Comparison of ENCODE assay signal across 9 cellular contexts in the genomic region with DNA sequence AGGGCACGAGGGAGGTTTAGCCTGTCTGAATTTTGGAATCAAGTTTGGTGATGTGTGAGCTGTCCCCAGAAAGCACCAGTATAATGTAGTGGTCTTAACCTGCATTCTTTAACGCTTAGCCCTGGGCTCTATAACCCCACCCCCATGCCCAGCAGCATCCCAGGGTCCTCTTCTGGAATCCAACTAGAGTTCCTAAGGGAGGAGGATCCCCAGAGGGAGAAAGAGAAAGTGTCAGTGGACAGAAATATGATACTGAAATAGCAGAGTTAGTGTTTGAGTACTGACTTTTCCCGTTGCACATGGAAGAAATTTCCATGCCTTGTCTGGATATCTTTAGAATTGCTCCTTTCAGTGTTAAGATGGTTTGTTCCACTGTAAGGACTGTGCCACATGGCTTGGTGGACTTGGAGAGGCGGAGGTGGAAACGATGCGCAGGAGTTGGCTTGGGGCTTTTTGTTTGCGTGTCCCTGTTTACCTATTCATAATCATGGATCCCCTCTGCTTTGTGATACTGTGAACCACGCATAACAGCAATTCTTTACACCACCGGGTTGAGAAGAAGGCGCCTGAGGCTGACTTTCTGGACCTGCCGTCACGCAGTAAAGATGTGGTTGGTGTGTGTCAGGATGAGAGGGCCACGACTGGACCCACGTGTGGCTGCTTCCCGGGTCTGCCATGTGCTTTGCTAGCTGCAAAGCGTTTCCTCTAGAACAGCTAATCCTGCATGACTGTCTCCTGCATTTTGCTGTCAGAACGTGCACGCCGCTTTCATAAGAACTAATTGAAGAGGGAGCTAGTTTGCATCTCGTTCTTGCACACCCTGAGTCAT.
A peak's percentile ranks its signal among the peaks of the same experiment; 100 is the strongest.
DNase-seq lines count a peak whose midpoint lies in the region; ATAC-seq and TF ChIP-seq lines count a peak whose summit lies in the region.
"Had no signal": no experiment of that assay in that cellular context is flagged by ENCODE, and none has a peak within 500 bp of the region (broad histone marks: within the 10 kb centered on the region; RNA-seq: fewer than 3 reads in every experiment).

No MANE protein-coding gene starts in this region.

- peak overlapping the region; percentile 68 for H3K4me3 ChIP-seq in BLaER1
- H3K4me3 ChIP-seq in brain microvascular endothelial cell (ENCODE audit: low read depth, low read length), result peak overlapping the region; percentile 59
- H3K4me3 ChIP-seq: K562 had no signal

- TF ChIP-seq CTCF in brain microvascular endothelial cell (IDR thresholded peaks at IDR 0.05; ENCODE audit: low read depth, low read length, missing control alignments), result no peak

- in situ Hi-C loops in brain microvascular endothelial cell (cut with HindIII; ENCODE audit: low pct_ligation_motif_present, low sequenced_read_pairs), result no loop called here

- CTCF ChIA-PET in T-cell (lab: Charles Lee), result interaction anchor here (0.6 to 1.0 kb wide), 5 partner anchors 21 to 679 kb away, joined by 3 to 6 read pairs (median 5); no protein-coding TSS in a partner anchor

- H3K4me1 ChIP-seq in BLaER1, result peaks cover 57% of the 10 kb centered on the region

- no peaks in the 10 kb centered on the region for H4K20me1 ChIP-seq in BLaER1

- POLR2A ChIA-PET in T-cell (lab: Charles Lee), result interaction anchor here (0.6 to 0.7 kb wide), 2 partner anchors 16 to 63 kb away, joined by 9 to 12 read pairs; no protein-coding TSS in a partner anchor

- H3K4me2 ChIP-seq in BLaER1, result peak overlapping the region; percentile 86

- DNase-seq in T-cell (peak in 8 of 34 experiments; percentile 4 to 19 (median 11)), brain microvascular endothelial cell (peak; percentile 66), islet precursor cell (peak; percentile 62), T1000 (lab: John Stamatoyannopoulos, UW) (no peak)
- DNase-seq in stimulated activated CD4-positive, alpha-beta T cell treated with anti-CD3 and anti-CD28 coated beads, Interleukin-12 subunit alpha, Interleukin-12 subunit beta, amount 100 ng/mL, for 48 hours (ENCODE audit: low read depth in 2 of 3, low spot score in 1 of 3), result peak; percentile 27 to 44 (median 35)

- H3K27ac Mint-ChIP-seq in T-cell, result peak overlapping the region; percentile 33 to 82

- peak overlapping the region; percentile 77 to 91 (median 78) for H3K4me3 Mint-ChIP-seq in T-cell

- peaks cover 13% of the 10 kb centered on the region; the same call in 1 of the 2 replicates for H3K9me3 ChIP-seq in BLaER1

- no peaks in the 10 kb centered on the region for H3K9me3 Mint-ChIP-seq in T-cell

- peak overlapping the region; percentile 90 for H3K27ac ChIP-seq in BLaER1
- H3K27ac ChIP-seq in brain microvascular endothelial cell, result peak overlapping the region; percentile 54

- no peaks in the 10 kb centered on the region for H3K27me3 ChIP-seq in BLaER1
- H3K27me3 ChIP-seq in brain microvascular endothelial cell (replicated peaks), result no peaks in the 10 kb centered on the region

- peaks cover 72 to 80% (median 80%) of the 10 kb centered on the region in 3 donors for H3K4me1 Mint-ChIP-seq in T-cell

- no peaks in the 10 kb centered on the region for H3K27me3 Mint-ChIP-seq in T-cell

- peak overlapping the region; percentile 85 for H3K9ac ChIP-seq in BLaER1

- ATAC-seq in GM19395 (IDR thresholded peaks at IDR 0.05; ENCODE audit: unreplicated experiment), result peak; percentile 48
- peak; percentile 29 for ATAC-seq in HG03571 (IDR thresholded peaks at IDR 0.05; ENCODE audit: unreplicated experiment)
- peak; percentile 32 to 61 (median 45) for ATAC-seq in T-cell (replicated peaks in 1 of 4)
- ATAC-seq: K562 had no signal

- peaks cover 10% of the 10 kb centered on the region for H3K36me3 Mint-ChIP-seq in T-cell

- peaks cover 7% of the 10 kb centered on the region; the same call in 1 of the 2 replicates for H3K36me3 ChIP-seq in BLaER1
- H3K36me3 ChIP-seq in brain microvascular endothelial cell (replicated peaks), result no peaks in the 10 kb centered on the region
